ENCODE assay signal across 8 cellular contexts in the genomic region with DNA sequence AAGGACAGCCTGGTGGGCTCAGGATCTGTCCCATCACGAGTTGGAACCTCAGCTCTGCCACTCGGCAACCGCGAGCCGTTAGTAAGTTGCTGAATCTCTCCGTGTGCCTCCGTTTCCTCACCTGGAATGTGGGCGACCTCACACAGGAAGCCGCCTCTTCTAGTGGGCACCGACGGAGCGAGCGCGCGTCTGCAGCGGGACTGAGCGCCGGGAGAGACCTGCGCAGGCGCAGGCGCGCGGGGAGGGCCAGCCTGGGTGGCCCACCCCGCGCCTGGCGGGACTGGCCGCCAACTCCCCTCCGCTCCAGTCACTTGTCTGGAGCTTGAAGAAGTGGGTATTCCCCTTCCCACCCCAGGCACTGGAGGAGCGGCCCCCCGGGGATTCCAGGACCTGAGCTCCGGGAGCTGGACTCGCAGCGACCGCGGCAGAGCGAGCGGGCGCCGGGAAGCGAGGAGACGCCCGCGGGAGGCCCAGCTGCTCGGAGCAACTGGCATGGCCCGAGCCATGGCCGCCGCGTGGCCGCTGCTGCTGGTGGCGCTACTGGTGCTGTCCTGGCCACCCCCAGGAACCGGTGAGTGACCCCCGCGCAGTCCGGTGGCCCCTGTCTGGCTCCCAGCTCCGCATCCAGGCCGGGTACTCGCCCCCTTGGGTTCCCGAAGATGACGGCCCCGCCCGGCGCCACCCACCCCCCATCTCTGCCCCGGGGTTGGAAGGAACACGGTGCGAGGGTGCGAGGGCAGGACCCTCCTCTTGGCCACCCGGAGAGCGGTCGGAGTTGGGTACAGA. TPM values are rescaled to one million over a fixed set of nuclear protein-coding genes. Genes with fewer than 3 reads are reported as not detected.
DNase-seq lines count a peak whose midpoint lies in the region; ATAC-seq and TF ChIP-seq lines count a peak whose summit lies in the region.

A gene with protein sequence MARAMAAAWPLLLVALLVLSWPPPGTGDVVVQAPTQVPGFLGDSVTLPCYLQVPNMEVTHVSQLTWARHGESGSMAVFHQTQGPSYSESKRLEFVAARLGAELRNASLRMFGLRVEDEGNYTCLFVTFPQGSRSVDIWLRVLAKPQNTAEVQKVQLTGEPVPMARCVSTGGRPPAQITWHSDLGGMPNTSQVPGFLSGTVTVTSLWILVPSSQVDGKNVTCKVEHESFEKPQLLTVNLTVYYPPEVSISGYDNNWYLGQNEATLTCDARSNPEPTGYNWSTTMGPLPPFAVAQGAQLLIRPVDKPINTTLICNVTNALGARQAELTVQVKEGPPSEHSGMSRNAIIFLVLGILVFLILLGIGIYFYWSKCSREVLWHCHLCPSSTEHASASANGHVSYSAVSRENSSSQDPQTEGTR (plus strand): TSS at position 306 of the 786 bp plus-strand sequence. CDS start 187 bp downstream, at position 493.

- no peaks in the 10 kb centered on the region for H3K36me3 Mint-ChIP-seq in activated T-helper 1 cell treated with anti-CD3 and anti-CD28 coated beads, Interleukin-12 subunit alpha, Interleukin-12 subunit beta, Interleukin-2, Interleukin-4 antibody, amounts not matched to agents 30 ng/mL and 10 ng/mL and 1 ng/mL, durations not matched to agents 14 hours and 24 hours and 36 hours (ENCODE audit: low read depth)

- no peak for ATAC-seq in HG02610 (IDR thresholded peaks at IDR 0.05; ENCODE audit: unreplicated experiment)

- peak within 1 kb of the TSS; percentile 73 to 82 for H3K9ac ChIP-seq in stomach smooth muscle (ENCODE audit: low read length in 2 of 2)

- peaks cover 15 to 22% of the 10 kb centered on the region in 2 experiments for H3K36me3 ChIP-seq in HEK293 (ENCODE audit: control insufficient read depth in 2 of 2, insufficient read depth in 1 of 2, low read length in 2 of 2)
- peaks cover 4 to 8% of the 10 kb centered on the region in 2 donors for H3K36me3 ChIP-seq in stomach smooth muscle (ENCODE audit: control insufficient read depth in 2 of 2, insufficient read depth in 2 of 2, low read length in 2 of 2)

- CTCF ChIA-PET in HEK293 (lab: Yijun Ruan, JAX): interaction anchor here (0.6 to 1.6 kb wide), 5 partner anchors 51 to 806 kb away, joined by 3 to 6 read pairs (median 4); no protein-coding TSS in a partner anchor

- peak within 1 kb of the TSS; percentile 90 for H3K27ac ChIP-seq in HEK293 (ENCODE audit: extremely low read depth, low read depth, low read length)
- no peak within 1 kb of the TSS for H3K27ac ChIP-seq in stomach smooth muscle (ENCODE audit: low read length)

- H3K9me3 Mint-ChIP-seq in activated T-helper 1 cell treated with anti-CD3 and anti-CD28 coated beads, Interleukin-12 subunit alpha, Interleukin-12 subunit beta, Interleukin-2, Interleukin-4 antibody, amounts not matched to agents 30 ng/mL and 10 ng/mL and 1 ng/mL, durations not matched to agents 14 hours and 24 hours and 36 hours: no peaks in the 10 kb centered on the region

- no peaks in the 10 kb centered on the region for H3K4me1 Mint-ChIP-seq in activated T-helper 1 cell treated with anti-CD3 and anti-CD28 coated beads, Interleukin-12 subunit alpha, Interleukin-12 subunit beta, Interleukin-2, Interleukin-4 antibody, amounts not matched to agents 30 ng/mL and 10 ng/mL and 1 ng/mL, durations not matched to agents 14 hours and 24 hours and 36 hours (ENCODE audit: low read depth)

- H3K4me3 Mint-ChIP-seq in activated T-helper 1 cell treated with anti-CD3 and anti-CD28 coated beads, Interleukin-12 subunit alpha, Interleukin-12 subunit beta, Interleukin-2, Interleukin-4 antibody, amounts not matched to agents 30 ng/mL and 10 ng/mL and 1 ng/mL, durations not matched to agents 14 hours and 24 hours and 36 hours: peak within 1 kb of the TSS; percentile 84

- intact Hi-C loops in activated T-helper 1 cell treated with anti-CD3 and anti-CD28 coated beads, Interleukin-12 subunit alpha, Interleukin-12 subunit beta, Interleukin-2, Interleukin-4 antibody, amounts not matched to agents 30 ng/mL and 10 ng/mL and 1 ng/mL, durations not matched to agents 14 hours and 24 hours and 36 hours (cut with micrococcal nuclease): no loop called here

- TF ChIP-seq CTCF in AG10803 (conservative IDR thresholded peaks at IDR 0.05; ENCODE audit: low read length): no peak
- TF ChIP-seq CTCF in HEK293 (tag by site-specific recombination; IDR thresholded peaks at IDR 0.05): peak; percentile 52; the same call in 1 of the 2 replicates
- TF ChIP-seq CTCF in fibroblast of the aortic adventitia (IDR thresholded peaks at IDR 0.05; ENCODE audit: insufficient read depth, low read length): no peak

- POLR2A ChIA-PET in HEK293 (lab: Yijun Ruan, JAX): interaction anchor here (0.7 to 3.1 kb wide), 13 partner anchors 8 to 479 kb away, joined by 3 to 12 read pairs (median 4); a partner anchor contains a TSS

- H3K4me1 ChIP-seq in HEK293 (ENCODE audit: control insufficient read depth, insufficient read depth, low read length): no peaks in the 10 kb centered on the region
- peaks cover 11% of the 10 kb centered on the region for H3K4me1 ChIP-seq in stomach smooth muscle (ENCODE audit: control insufficient read depth, insufficient read depth, low read length)

- DNase-seq in AG10803 (ENCODE audit: low read depth) (peak; percentile 68), NCI-H82 treated with DMSO at 0.1 percent for 48 hours (lab: John Stamatoyannopoulos, UW; ENCODE audit: unreplicated experiment) (peak; percentile 40), fibroblast of the aortic adventitia (ENCODE audit: low read depth) (peak; percentile 60), myocyte (ENCODE audit: low read depth) (peak; percentile 86)
- DNase-seq in activated T-helper 1 cell treated with anti-CD3 and anti-CD28 coated beads, Interleukin-12 subunit alpha, Interleukin-12 subunit beta, Interleukin-2, Interleukin-4 antibody, amounts not matched to agents 30 ng/mL and 10 ng/mL and 1 ng/mL, durations not matched to agents 14 hours and 24 hours and 36 hours (ENCODE audit: low spot score): peak; percentile 6

- peaks cover 21% of the 10 kb centered on the region for H3K27me3 Mint-ChIP-seq in activated T-helper 1 cell treated with anti-CD3 and anti-CD28 coated beads, Interleukin-12 subunit alpha, Interleukin-12 subunit beta, Interleukin-2, Interleukin-4 antibody, amounts not matched to agents 30 ng/mL and 10 ng/mL and 1 ng/mL, durations not matched to agents 14 hours and 24 hours and 36 hours (ENCODE audit: insufficient read depth)

- no peak within 1 kb of the TSS for H3K27ac Mint-ChIP-seq in activated T-helper 1 cell treated with anti-CD3 and anti-CD28 coated beads, Interleukin-12 subunit alpha, Interleukin-12 subunit beta, Interleukin-2, Interleukin-4 antibody, amounts not matched to agents 30 ng/mL and 10 ng/mL and 1 ng/mL, durations not matched to agents 14 hours and 24 hours and 36 hours

- H3K27me3 ChIP-seq in stomach smooth muscle (ENCODE audit: control insufficient read depth in 1 of 2, insufficient read depth in 2 of 2, low read length in 2 of 2): no peaks in the 10 kb centered on the region

- H3K9me3 ChIP-seq in HEK293 (ENCODE audit: control insufficient read depth, insufficient read depth, low read depth, low read length) (no peaks in the 10 kb centered on the region), stomach smooth muscle (ENCODE audit: control insufficient read depth in 2 of 2, low read length in 2 of 2) (no peaks in the 10 kb centered on the region)

- H3K4me3 ChIP-seq in AG10803 (ENCODE audit: low read length) (peak within 1 kb of the TSS; percentile 92), HEK293 (ENCODE audit: low read depth, low read length) (peak within 1 kb of the TSS; percentile 83), fibroblast of the aortic adventitia (ENCODE audit: low read depth, low read length) (peak within 1 kb of the TSS; percentile 91), stomach smooth muscle (ENCODE audit: low read length in 2 of 2) (peak within 1 kb of the TSS; percentile 89 to 91)

TF ChIP-seq in HEK293, 187 proteins besides CTCF, POLR2A, EP300 and RAD21 (continues in another document):
- peak; percentile 88 for TF ChIP-seq ZNF660 (tag by site-specific recombination; IDR thresholded peaks at IDR 0.05)
- TF ChIP-seq, protein P1, sequence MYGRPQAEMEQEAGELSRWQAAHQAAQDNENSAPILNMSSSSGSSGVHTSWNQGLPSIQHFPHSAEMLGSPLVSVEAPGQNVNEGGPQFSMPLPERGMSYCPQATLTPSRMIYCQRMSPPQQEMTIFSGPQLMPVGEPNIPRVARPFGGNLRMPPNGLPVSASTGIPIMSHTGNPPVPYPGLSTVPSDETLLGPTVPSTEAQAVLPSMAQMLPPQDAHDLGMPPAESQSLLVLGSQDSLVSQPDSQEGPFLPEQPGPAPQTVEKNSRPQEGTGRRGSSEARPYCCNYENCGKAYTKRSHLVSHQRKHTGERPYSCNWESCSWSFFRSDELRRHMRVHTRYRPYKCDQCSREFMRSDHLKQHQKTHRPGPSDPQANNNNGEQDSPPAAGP (tag by site-specific recombination; IDR thresholded peaks at IDR 0.05): peak; percentile 38; the same call in 1 of the 2 replicates
- TF ChIP-seq ZNF248 (tag by site-specific recombination; IDR thresholded peaks at IDR 0.05): no peak
- TF ChIP-seq ZNF157 (tag by site-specific recombination; IDR thresholded peaks at IDR 0.05): no peak
- TF ChIP-seq ZNF24 (tag by site-specific recombination; IDR thresholded peaks at IDR 0.05): no peak
- 0 out of 2 replicates have a peak, but pooled peaks have one; percentile 60 for TF ChIP-seq ZFP37 (tag by site-specific recombination; IDR thresholded peaks at IDR 0.05)
- TF ChIP-seq ZNF239 (tag by site-specific recombination; IDR thresholded peaks at IDR 0.05): no peak
- peak; percentile 11; the same call in 1 of the 2 replicates for TF ChIP-seq ZBTB48 (tag by site-specific recombination; IDR thresholded peaks at IDR 0.05)
- no peak for TF ChIP-seq ZNF366 (tag by site-specific recombination; conservative IDR thresholded peaks at IDR 0.05)
- TF ChIP-seq SP7 (tag by site-specific recombination; IDR thresholded peaks at IDR 0.05): no peak
- no peak for TF ChIP-seq KLF7 (tag by site-specific recombination; IDR thresholded peaks at IDR 0.05; ENCODE audit: borderline replicate concordance)
- TF ChIP-seq ZNF155 (tag by site-specific recombination; IDR thresholded peaks at IDR 0.05): no peak
- no peak for TF ChIP-seq ZSCAN23 (tag by site-specific recombination; IDR thresholded peaks at IDR 0.05)
- peak; percentile 54 for TF ChIP-seq ZFHX2 (tag by site-specific recombination; conservative IDR thresholded peaks at IDR 0.05)
- TF ChIP-seq ZNF791 (tag by site-specific recombination; IDR thresholded peaks at IDR 0.05): no peak
- TF ChIP-seq SCRT2 (tag by site-specific recombination; IDR thresholded peaks at IDR 0.05): peak; percentile 36; the same call in 1 of the 2 replicates
- peak; percentile 48; the same call in 1 of the 2 replicates for TF ChIP-seq YY2 (tag by site-specific recombination; IDR thresholded peaks at IDR 0.05)

RNA-seq across cellular contexts. Expression of the gene that starts here (rescaled TPM):
- 19.3 and 20.6 TPM in 2 replicates for total RNA-seq in activated T-helper 1 cell treated with anti-CD3 and anti-CD28 coated beads, Interleukin-12 subunit alpha, Interleukin-12 subunit beta, Interleukin-2, Interleukin-4 antibody, amounts not matched to agents 30 ng/mL and 10 ng/mL and 1 ng/mL, durations not matched to agents 14 hours and 24 hours and 36 hours
- 16.7 and 31.5 TPM in 2 replicates for total RNA-seq in fibroblast of the aortic adventitia (ENCODE audit: low replicate concordance)
- total RNA-seq in myocyte: 327 and 450 TPM in 2 replicates
- polyA plus RNA-seq in myocyte (2012): 70.3 TPM

Comparison
In these comparisons a context has a peak if more than half of its experiments do, and no peak if none do; other contexts are left out.
1. RNA of the gene that starts here (total RNA-seq): 327 to 450 TPM in myocyte; 16.7 to 31.5 TPM in fibroblast of the aortic adventitia and 19.3 to 20.6 TPM in activated T-helper 1 cell treated with anti-CD3 and anti-CD28 coated beads, Interleukin-12 subunit alpha, Interleukin-12 subunit beta, Interleukin-2, Interleukin-4 antibody, amounts not matched to agents 30 ng/mL and 10 ng/mL and 1 ng/mL, durations not matched to agents 14 hours and 24 hours and 36 hours; every median in the first group is over 10 times any median in the second.
2. DNase-seq: peak in every context shown above with its lines; median percentile 86 in myocyte; 68 in AG10803; 60 in fibroblast of the aortic adventitia; 40 in NCI-H82 treated with DMSO at 0.1 percent for 48 hours; 6 in activated T-helper 1 cell treated with anti-CD3 and anti-CD28 coated beads, Interleukin-12 subunit alpha, Interleukin-12 subunit beta, Interleukin-2, Interleukin-4 antibody, amounts not matched to agents 30 ng/mL and 10 ng/mL and 1 ng/mL, durations not matched to agents 14 hours and 24 hours and 36 hours.
3. Peak in every context shown above with its lines, with median percentiles within 50 percentile points of each other: H3K4me3 ChIP-seq.